33 cellular contexts compared by ENCODE assay signal in genomic region chr4:67725132-67725531, GRCh38. TPM values are rescaled to one million over a fixed set of nuclear protein-coding genes. Genes with fewer than 3 reads are reported as not detected.
DNase-seq lines count a peak whose midpoint lies in the region; ATAC-seq, FAIRE-seq and TF ChIP-seq lines count a peak whose summit lies in the region.
"Had no signal": no experiment of that assay in that cellular context is flagged by ENCODE, and none has a peak within 500 bp of the region (broad histone marks: within the 10 kb centered on the region; RNA-seq: fewer than 3 reads in every experiment).

No MANE protein-coding gene starts in this region.

- H3K27ac ChIP-seq in RWPE1: no peak overlapping the region
- no peak overlapping the region for H3K27ac ChIP-seq in K562 (ENCODE audit: extremely low read depth, low read depth, low read length)
- peak overlapping the region; percentile 80 for H3K27ac ChIP-seq in foreskin keratinocyte
- H3K27ac ChIP-seq: esophagus muscularis mucosa, KMS-11, lower lobe of right lung, suprapubic skin had no signal

- TF ChIP-seq CTCF in RWPE1 (conservative IDR thresholded peaks at IDR 0.05; ENCODE audit: low read depth) (no peak), K562 (IDR thresholded peaks at IDR 0.05 in 2 of 3, conservative IDR thresholded peaks at IDR 0.05 in 1 of 3; ENCODE audit: insufficient read depth in 2 of 3, low read depth in 1 of 3, low read length in 3 of 3) (no peak), foreskin keratinocyte (conservative IDR thresholded peaks at IDR 0.05) (no peak)

- no peak for FAIRE-seq in K562 (lab: Jason Lieb, UNC)
- FAIRE-seq in RCC 7860 (lab: Jason Lieb, UNC): no peak
- FAIRE-seq: colon had no signal

- WGBS in K562 (ENCODE audit: insufficient coverage, low coverage, missing lambda C conversion rate): 90% methylated on average over 1 of the region's 1 CpG

- no peaks in the 10 kb centered on the region for H4K20me1 ChIP-seq in K562 (replicated peaks; ENCODE audit: control insufficient read depth, insufficient read depth, low read length)

- H3K4me3 ChIP-seq in K562 (no peak overlapping the region), skeletal muscle cell (ENCODE audit: low read depth, low read length) (no peak overlapping the region)
- H3K4me3 ChIP-seq: esophagus muscularis mucosa, HAP-1, lower lobe of right lung, mucosa of descending colon, suprapubic skin had no signal

- no peak overlapping the region for H2AFZ ChIP-seq in K562 (ENCODE audit: low read depth, low read length)

- DNase-seq in RWPE1 (ENCODE audit: low spot score): peak; percentile 29
- DNase-seq in K562 (ENCODE audit: extremely low read depth in 1 of 4, low spot score in 3 of 4): no peak
- peak; percentile 69 to 82 for DNase-seq in foreskin keratinocyte
- DNase-seq in skeletal muscle cell (ENCODE audit: low read depth): peak; percentile 21
- no peak for DNase-seq in RCC 7860 (ENCODE audit: low spot score)
- no peak for DNase-seq in 8988T
- DNase-seq: activated CD8-positive, alpha-beta memory T cell treated with anti-CD3 and anti-CD28 coated beads, Interleukin-2, amount 10 ng/mL, durations not matched to agents 7 days and 5 days; activated naive CD4-positive, alpha-beta T cell; activated T-cell treated with anti-CD3 and anti-CD28 coated beads, Interleukin-2, amount 50 U/mL, for 72 hours; CD4-positive, CD25-positive, alpha-beta regulatory T cell; DND-41; effector memory CD4-positive, alpha-beta T cell; lower lobe of right lung; mucosa of descending colon; NCI-H1417 treated with DMSO at 0.1 percent for 48 hours; NCI-H2081; NCI-H226; NCI-H748 treated with DMSO at 0.1 percent for 48 hours; right cardiac atrium; SHP77; stimulated activated CD4-positive, alpha-beta T cell treated with anti-CD3 and anti-CD28 coated beads, Interleukin-4, amount 100 ng/mL, for 4 hours had no signal

- BruUV-seq in K562 (replicated peaks; lab: Mats Ljungman, UMichigan): no TSS peak

- no peaks in the 10 kb centered on the region for H3K9me1 ChIP-seq in K562 (ENCODE audit: control insufficient read depth, insufficient read depth, low read length)

- H3K4me1 ChIP-seq in K562 (replicated peaks in 1 of 2; ENCODE audit: control insufficient read depth in 2 of 2, insufficient read depth in 2 of 2, low read length in 2 of 2) (peaks cover 13 to 39% of the 10 kb centered on the region in 2 experiments), foreskin keratinocyte (peaks cover 42% of the 10 kb centered on the region)
- H3K4me1 ChIP-seq: esophagus muscularis mucosa, HAP-1, lower lobe of right lung had no signal

- no peak overlapping the region for H3K9ac ChIP-seq in K562 (ENCODE audit: insufficient read depth in 1 of 2, low read depth in 2 of 2, low read length in 2 of 2)
- H3K9ac ChIP-seq: KMS-11 had no signal

- H3K9me3 ChIP-seq in K562 (replicated peaks; ENCODE audit: control insufficient read depth, insufficient read depth, low read depth, low read length): peaks cover 8% of the 10 kb centered on the region
- H3K9me3 ChIP-seq: esophagus muscularis mucosa, HAP-1, lower lobe of right lung, mucosa of descending colon, suprapubic skin had no signal

- intact Hi-C loops in K562 (cut with micrococcal nuclease): loop anchor here (10.0 kb wide), 1 partner anchor 190 kb away; no protein-coding TSS in a partner anchor

- H3K4me2 ChIP-seq in K562 (ENCODE audit: insufficient read depth, low read length): peak overlapping the region; percentile 20; the same call in 1 of the 2 replicates
- H3K4me2 ChIP-seq: KMS-11 had no signal

- TF ChIP-seq POLR2A in K562 (conservative IDR thresholded peaks at IDR 0.05): no peak

- POLR2A ChIA-PET in RWPE1 (lab: Yijun Ruan, JAX; ENCODE audit: low non-redundant PET): no interaction called here
- POLR2A ChIA-PET in K562 (lab: Yijun Ruan, JAX): interaction anchor here (1.0 to 1.1 kb wide), 2 partner anchors 10 to 11 kb away, joined by 3 read pairs; no protein-coding TSS in a partner anchor

- H3K79me2 ChIP-seq in K562 (ENCODE audit: control insufficient read depth, insufficient read depth, low read length): peaks cover 12% of the 10 kb centered on the region

- no peak for TF ChIP-seq RAD21 in K562 (CRISPR knock-in tag; conservative IDR thresholded peaks at IDR 0.05 in 1 of 2, IDR thresholded peaks at IDR 0.05 in 1 of 2)

- CTCF ChIA-PET in RWPE1 (lab: Yijun Ruan, JAX) (no interaction called here), K562 (lab: Yijun Ruan, JAX; ENCODE audit: low intra/inter-chr PET ratio) (no interaction called here)

- ATAC-seq in K562 (no peak), foreskin keratinocyte (peak; percentile 26), HG03432 (IDR thresholded peaks at IDR 0.05; ENCODE audit: unreplicated experiment) (no peak)
- ATAC-seq: activated CD8-positive, alpha-beta memory T cell treated with anti-CD3 and anti-CD28 coated beads, Interleukin-2, amount 10 ng/mL, durations not matched to agents 7 days and 5 days; activated T-cell treated with anti-CD3 and anti-CD28 coated beads, Interleukin-2, amount 50 U/mL, for 72 hours; lower lobe of right lung; mucosa of descending colon; natural killer cell treated with Interleukin-12 subunit alpha and Interleukin-12 subunit beta and Interleukin-15 and Interleukin-18, amount 100 ng/mL, for 72 hours; stimulated activated memory B cell treated with anti-CD40 and anti-IgM and Interleukin-4, amounts not matched to agents 10 μg/mL and 1 μg/mL and 100 μg/mL, for 72 hours had no signal

- H3K27me3 ChIP-seq in K562 (ENCODE audit: control insufficient read depth in 2 of 2, insufficient read depth in 2 of 2, low read length in 2 of 2) (no peaks in the 10 kb centered on the region), foreskin keratinocyte (no peaks in the 10 kb centered on the region)
- H3K27me3 ChIP-seq: esophagus muscularis mucosa, suprapubic skin had no signal

- in situ Hi-C loops in K562 (cut with MboI): no loop called here

- no peak for TF ChIP-seq EP300 in K562 (IDR thresholded peaks at IDR 0.05; ENCODE audit: low read length)

- peaks cover 33% of the 10 kb centered on the region for H3K36me3 ChIP-seq in K562 (ENCODE audit: control insufficient read depth, insufficient read depth, low read length)
- H3K36me3 ChIP-seq: HAP-1 had no signal

TF ChIP-seq in K562, 482 proteins besides CTCF, POLR2A, EP300 and RAD21 (continues in another document):
- TF ChIP-seq ZNF785 (CRISPR knock-in tag; IDR thresholded peaks at IDR 0.05): no peak
- no peak for TF ChIP-seq NFIC (IDR thresholded peaks at IDR 0.05)
- TF ChIP-seq SRSF7 (optimal IDR thresholded peaks at IDR 0.05; ENCODE audit: low read depth, low read length): no peak
- TF ChIP-seq ZFP1 (CRISPR knock-in tag; IDR thresholded peaks at IDR 0.05): no peak
- no peak for TF ChIP-seq SMAD3 (CRISPR knock-in tag; conservative IDR thresholded peaks at IDR 0.05)

RNA-seq across cellular contexts. Expression of gene UBA6, which starts 24.2 kb away (rescaled TPM):
- 163 and 411 TPM in 2 replicates for total RNA-seq in K562 (2011; cell fraction: chromatin; rRNA removed; ENCODE audit: low replicate concordance)
- 67.7 and 84.2 TPM in 2 replicates for total RNA-seq in K562 (2011; cell fraction: nucleolus; rRNA removed)
- total RNA-seq in K562 (2011; cell fraction: nucleoplasm; rRNA removed): 91.1 and 113 TPM in 2 replicates
- total RNA-seq in K562 (2014; rRNA removed) (51.5 and 102 TPM in 2 replicates), K562 (2014; rRNA removed; fragmentation: Illumina TruSeq; extraction: Trizol) (135 and 170 TPM in 2 replicates), K562 (2015; rRNA removed; fragmentation: Illumina TruSeq; extraction: Trizol) (94.6 and 96.0 TPM in 2 replicates), K562 (2021) (130 and 132 TPM in 2 replicates), foreskin keratinocyte (106 and 139 TPM in 2 replicates)
- polyA plus RNA-seq in K562 (2011; rRNA removed) (109 and 139 TPM in 2 replicates), K562 (2014; fragmentation: Illumina TruSeq; extraction: Trizol) (73.2 and 86.6 TPM in 2 replicates), K562 (2014; fragmentation: Nextera tagmentation; extraction: Ambion mirVana) (10 to 100 TPM; 22.9 to 30.1 TPM), K562 (2014; rRNA removed) (39.8 and 42.8 TPM in 2 replicates), foreskin keratinocyte (9.2 and 9.7 TPM in 2 replicates)
- 24.6 and 47.1 TPM in 2 replicates for polyA plus RNA-seq in K562 (2011; cell fraction: cytosol; rRNA removed)
- 96.1 and 134 TPM in 2 replicates for polyA plus RNA-seq in K562 (2011; cell fraction: nucleus; rRNA removed)
- polyA plus RNA-seq in K562 (2012): 34.3 and 69.1 TPM in 2 replicates
- polyA minus RNA-seq in K562 (2011; rRNA and poly(A)+ RNA removed): 750 and 759 TPM in 2 replicates
- 145 and 199 TPM in 2 replicates for polyA minus RNA-seq in K562 (2011; cell fraction: cytosol; rRNA and poly(A)+ RNA removed)
- polyA minus RNA-seq in K562 (2011; cell fraction: nucleus; rRNA and poly(A)+ RNA removed): 123 and 152 TPM in 2 replicates

RNA-seq across cellular contexts. Expression of gene GNRHR, which starts 29.1 kb away (rescaled TPM):
- total RNA-seq in K562 (2011; cell fraction: chromatin; rRNA removed; ENCODE audit: low replicate concordance): not detected in 2 replicates
- not detected in 2 replicates for total RNA-seq in K562 (2011; cell fraction: nucleolus; rRNA removed)
- not detected in 2 replicates for total RNA-seq in K562 (2011; cell fraction: nucleoplasm; rRNA removed)
- total RNA-seq in K562 (2014; rRNA removed) (not detected in 2 replicates), K562 (2014; rRNA removed; fragmentation: Illumina TruSeq; extraction: Trizol) (not detected in 2 replicates), K562 (2015; rRNA removed; fragmentation: Illumina TruSeq; extraction: Trizol) (not detected in 2 replicates), K562 (2021) (not detected in 2 replicates), foreskin keratinocyte (not detected in 2 replicates)
- polyA plus RNA-seq in K562 (2011; rRNA removed) (not detected in 2 replicates), K562 (2014; fragmentation: Illumina TruSeq; extraction: Trizol) (not detected in 2 replicates), K562 (2014; fragmentation: Nextera tagmentation; extraction: Ambion mirVana) (under 1 TPM; 0.06 to 0.13 TPM), K562 (2014; rRNA removed) (not detected in 2 replicates), foreskin keratinocyte (not detected in 2 replicates)
- polyA plus RNA-seq in K562 (2011; cell fraction: cytosol; rRNA removed): not detected in 2 replicates
- polyA plus RNA-seq in K562 (2011; cell fraction: nucleus; rRNA removed): not detected in 2 replicates
- 0.17 and 0.25 TPM in 2 replicates for polyA plus RNA-seq in K562 (2012)
- polyA minus RNA-seq in K562 (2011; rRNA and poly(A)+ RNA removed): not detected in 2 replicates
- not detected in 2 replicates for polyA minus RNA-seq in K562 (2011; cell fraction: cytosol; rRNA and poly(A)+ RNA removed)
- polyA minus RNA-seq in K562 (2011; cell fraction: nucleus; rRNA and poly(A)+ RNA removed): not detected in 2 replicates
- total RNA-seq: activated CD8-positive, alpha-beta memory T cell treated with anti-CD3 and anti-CD28 coated beads, Interleukin-2, amount 10 ng/mL, durations not matched to agents 7 days and 5 days; activated T-cell treated with anti-CD3 and anti-CD28 coated beads, Interleukin-2, amount 50 U/mL, for 72 hours; CD4-positive, CD25-positive, alpha-beta regulatory T cell; kidney epithelial cell; lower lobe of right lung; mucosa of descending colon; natural killer cell treated with Interleukin-12 subunit alpha and Interleukin-12 subunit beta and Interleukin-15 and Interleukin-18, amount 100 ng/mL, for 72 hours; omental fat pad; right cardiac atrium; suprapubic skin; urinary bladder had no signal
- polyA plus RNA-seq: adipose tissue, right cardiac atrium, urinary bladder had no signal

Comparison
In these comparisons a context has a peak if more than half of its experiments do, and no peak if none do; other contexts are left out.
1. DNase-seq: peak in RWPE1 (single experiment), foreskin keratinocyte (2 of 2) and skeletal muscle cell (single experiment); none in K562 (0 of 4), RCC 7860 (single experiment) and 8988T (single experiment).